In the genomic region with DNA sequence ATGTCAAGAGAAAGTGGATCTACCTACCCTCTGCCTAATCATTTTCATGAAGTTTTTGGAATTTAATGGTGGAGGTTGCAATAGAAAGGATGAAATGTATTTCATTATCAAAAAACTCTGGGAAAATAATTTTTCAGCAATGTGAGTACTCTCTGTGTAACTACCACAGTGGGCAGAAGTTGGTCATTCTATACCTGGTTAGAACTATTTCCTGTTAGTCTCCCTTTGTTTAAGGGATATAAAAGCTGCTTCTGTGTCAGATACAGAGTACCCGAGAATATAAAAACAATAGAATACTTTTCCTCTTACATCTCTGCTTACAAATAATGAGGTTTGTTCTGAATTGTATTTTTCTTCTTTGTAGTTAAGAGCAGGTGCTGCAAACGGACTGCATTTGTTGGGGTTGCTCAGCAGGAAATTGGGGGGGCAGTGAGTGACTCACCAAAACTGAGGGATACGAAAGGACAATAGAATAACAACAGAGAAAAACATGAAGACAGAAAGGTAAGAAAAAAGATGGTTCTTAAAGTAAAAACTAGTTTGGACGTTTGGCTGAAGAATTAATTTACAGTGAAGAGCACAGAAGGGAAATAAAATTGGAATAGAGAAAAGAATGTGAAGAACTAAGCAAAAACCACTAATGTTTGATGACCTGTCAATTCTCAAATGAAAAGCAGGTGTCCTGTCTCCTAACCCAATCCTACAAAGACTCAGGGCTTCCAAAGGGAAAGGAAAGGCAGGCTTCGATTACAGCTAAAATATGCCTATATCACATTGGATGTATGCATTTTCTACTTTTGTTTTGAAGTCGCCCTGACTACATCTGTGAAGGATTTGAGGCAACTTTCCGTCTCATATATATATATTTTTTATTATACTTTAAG, we compare ENCODE assay signal across 15 cellular contexts.
A peak's percentile ranks its signal among the peaks of the same experiment; 100 is the strongest.
DNase-seq lines count a peak whose midpoint lies in the region; TF ChIP-seq lines count a peak whose summit lies in the region.
"Had no signal": no experiment of that assay in that cellular context is flagged by ENCODE, and none has a peak within 500 bp of the region (broad histone marks: within the 10 kb centered on the region; RNA-seq: fewer than 3 reads in every experiment).

No MANE protein-coding gene starts in this region.

- peaks cover 22 to 33% of the 10 kb centered on the region in 2 experiments for H3K4me1 ChIP-seq in SK-N-SH (ENCODE audit: control insufficient read depth in 1 of 2, insufficient read depth in 2 of 2, low read depth in 1 of 2, low read length in 1 of 2)
- peaks cover 31% of the 10 kb centered on the region for H3K4me1 ChIP-seq in smooth muscle cell (ENCODE audit: low read depth)

- no peak; the same call in 1 of the 2 replicates for TF ChIP-seq RAD21 in SK-N-SH (IDR thresholded peaks at IDR 0.05; ENCODE audit: low read length)

- H3K9me3 ChIP-seq in SK-N-SH (no peaks in the 10 kb centered on the region), smooth muscle cell (replicated peaks; ENCODE audit: low read depth) (no peaks in the 10 kb centered on the region)
- H3K9me3 ChIP-seq: mucosa of descending colon, tibial nerve had no signal

- peak overlapping the region; percentile 59 for H3K9ac ChIP-seq in SK-N-SH
- H3K9ac ChIP-seq in smooth muscle cell (ENCODE audit: low read depth), result no peak overlapping the region

- DNase-seq in NCI-H748 (lab: John Stamatoyannopoulos, UW; ENCODE audit: unreplicated experiment) (peak; percentile 12), NCI-H748 treated with DMSO at 0.1 percent for 48 hours (lab: John Stamatoyannopoulos, UW) (no peak), SK-N-SH (no peak), fibroblast of the aortic adventitia (ENCODE audit: low read depth) (peak; percentile 43), smooth muscle cell (lab: John Stamatoyannopoulos, UW; ENCODE audit: unreplicated experiment) (no peak), T-helper 9 cell (no peak), progenitor cell of endocrine pancreas (ENCODE audit: low spot score, unreplicated experiment) (no peak)
- no peak for DNase-seq in activated CD8-positive, alpha-beta memory T cell treated with anti-CD3 and anti-CD28 coated beads, Interleukin-2, amount 50 U/mL, for 4 hours
- DNase-seq: activated CD4-positive, alpha-beta T cell treated with anti-CD3 and anti-CD28 coated beads, Interleukin-2, amount 50 U/mL, for 48 hours; effector CD4-positive, alpha-beta T cell; mucosa of descending colon; T-helper 1 cell had no signal

- H3K4me2 ChIP-seq in SK-N-SH (peak overlapping the region; percentile 61), smooth muscle cell (peak overlapping the region; percentile 16)

- H3K27me3 Mint-ChIP-seq in progenitor cell of endocrine pancreas, result no peaks in the 10 kb centered on the region
- H3K27me3 Mint-ChIP-seq: activated naive CD4-positive, alpha-beta T cell treated with anti-CD3 and anti-CD28 coated beads, Interleukin-2, amount 50 U/mL, for 24 hours had no signal

- peak; percentile 37 to 84 for TF ChIP-seq EP300 in SK-N-SH (IDR thresholded peaks at IDR 0.05; ENCODE audit: borderline replicate concordance in 1 of 2, low read depth in 1 of 2, low read length in 1 of 2)

- CTCF ChIA-PET in SK-N-SH (lab: Yijun Ruan, JAX), result interaction anchor here (0.5 to 1.7 kb wide), 3 partner anchors 12 to 811 kb away, joined by 3 to 6 read pairs (median 4); no protein-coding TSS in a partner anchor

- H3F3A ChIP-seq in SK-N-SH (replicated peaks; ENCODE audit: insufficient read depth) (peaks cover 49% of the 10 kb centered on the region), smooth muscle cell (ENCODE audit: low read depth) (no peaks in the 10 kb centered on the region)

- H3K4me1 Mint-ChIP-seq in progenitor cell of endocrine pancreas (ENCODE audit: low read depth), result peaks cover 3% of the 10 kb centered on the region
- H3K4me1 Mint-ChIP-seq: activated naive CD4-positive, alpha-beta T cell treated with anti-CD3 and anti-CD28 coated beads, Interleukin-2, amount 50 U/mL, for 24 hours had no signal

- H3K9me3 Mint-ChIP-seq in progenitor cell of endocrine pancreas (ENCODE audit: low read depth), result no peaks in the 10 kb centered on the region
- H3K9me3 Mint-ChIP-seq: activated naive CD4-positive, alpha-beta T cell treated with anti-CD3 and anti-CD28 coated beads, Interleukin-2, amount 50 U/mL, for 24 hours had no signal

- WGBS in SK-N-SH (ENCODE audit: low lambda C conversion rate), result 11% methylated on average over 7 of the region's 7 CpGs
- WGBS in smooth muscle cell (ENCODE audit: low lambda C conversion rate), result 71% methylated on average over 7 of the region's 7 CpGs

- POLR2A ChIA-PET in SK-N-SH (lab: Yijun Ruan, JAX), result no interaction called here

- H3K4me3 ChIP-seq in SK-N-SH (ENCODE audit: low read depth in 2 of 2, low read length in 1 of 2) (peak overlapping the region in 1 of 2 experiments; percentile 2; a peak in 2 of 4 replicates), fibroblast of the aortic adventitia (ENCODE audit: low read depth, low read length) (no peak overlapping the region), smooth muscle cell (no peak overlapping the region)
- H3K4me3 ChIP-seq: mucosa of descending colon, tibial nerve had no signal

- H3K27ac ChIP-seq in SK-N-SH (ENCODE audit: low read depth in 2 of 2, low read length in 1 of 2) (peak overlapping the region; percentile 86 to 90), smooth muscle cell (ENCODE audit: low read depth) (no peak overlapping the region)
- H3K27ac ChIP-seq: HL-60, tibial nerve had no signal

- no peaks in the 10 kb centered on the region for H3K27me3 ChIP-seq in SK-N-SH (ENCODE audit: insufficient read depth)
- H3K27me3 ChIP-seq in smooth muscle cell (ENCODE audit: low read depth), result no peaks in the 10 kb centered on the region
- H3K27me3 ChIP-seq: tibial nerve had no signal

- H2AFZ ChIP-seq in SK-N-SH (ENCODE audit: low read depth), result peak overlapping the region; percentile 80; the same call in 1 of the 2 replicates
- H2AFZ ChIP-seq in smooth muscle cell (ENCODE audit: low read depth), result no peak overlapping the region

- H3K36me3 ChIP-seq in SK-N-SH (replicated peaks in 1 of 2; ENCODE audit: control insufficient read depth in 1 of 2, insufficient read depth in 2 of 2, low read length in 1 of 2) (no peaks in the 10 kb centered on the region), smooth muscle cell (ENCODE audit: low read depth) (no peaks in the 10 kb centered on the region)
- H3K36me3 ChIP-seq: tibial nerve had no signal

- H3K4me3 Mint-ChIP-seq in progenitor cell of endocrine pancreas (ENCODE audit: low read depth), result no peak overlapping the region
- H3K4me3 Mint-ChIP-seq: activated naive CD4-positive, alpha-beta T cell treated with anti-CD3 and anti-CD28 coated beads, Interleukin-2, amount 50 U/mL, for 24 hours had no signal

- no peak for TF ChIP-seq CTCF in SK-N-SH (IDR thresholded peaks at IDR 0.05)
- no peak for TF ChIP-seq CTCF in fibroblast of the aortic adventitia (IDR thresholded peaks at IDR 0.05; ENCODE audit: insufficient read depth, low read length)
- no peak for TF ChIP-seq CTCF in smooth muscle cell (IDR thresholded peaks at IDR 0.05; ENCODE audit: borderline replicate concordance, insufficient read depth, poor library complexity, severe bottlenecking)
- TF ChIP-seq CTCF in progenitor cell of endocrine pancreas (IDR thresholded peaks at IDR 0.05; ENCODE audit: unreplicated experiment), result no peak

- H3K36me3 Mint-ChIP-seq in progenitor cell of endocrine pancreas (ENCODE audit: insufficient read depth), result no peaks in the 10 kb centered on the region
- H3K36me3 Mint-ChIP-seq: activated naive CD4-positive, alpha-beta T cell treated with anti-CD3 and anti-CD28 coated beads, Interleukin-2, amount 50 U/mL, for 24 hours had no signal

- H3K79me2 ChIP-seq in SK-N-SH (ENCODE audit: insufficient read depth) (no peaks in the 10 kb centered on the region), smooth muscle cell (ENCODE audit: low read depth) (no peaks in the 10 kb centered on the region)

- H3K9me2 ChIP-seq in SK-N-SH, result no peaks in the 10 kb centered on the region

- no peaks in the 10 kb centered on the region for H4K20me1 ChIP-seq in SK-N-SH (ENCODE audit: insufficient read depth)
- no peaks in the 10 kb centered on the region for H4K20me1 ChIP-seq in smooth muscle cell (ENCODE audit: low read depth)

- no peak overlapping the region for H3K27ac Mint-ChIP-seq in progenitor cell of endocrine pancreas
- H3K27ac Mint-ChIP-seq: activated naive CD4-positive, alpha-beta T cell treated with anti-CD3 and anti-CD28 coated beads, Interleukin-2, amount 50 U/mL, for 24 hours had no signal

TF ChIP-seq in SK-N-SH, 30 proteins besides CTCF, POLR2A, EP300 and RAD21 (continues in another document):
- no peak for TF ChIP-seq CHD2 (IDR thresholded peaks at IDR 0.05; ENCODE audit: low read length, partially characterized antibody)
- peak; percentile 41 for TF ChIP-seq TEAD4 (IDR thresholded peaks at IDR 0.05; ENCODE audit: borderline replicate concordance, insufficient read depth)
- no peak; the same call in 1 of the 2 replicates for TF ChIP-seq TAF1 (IDR thresholded peaks at IDR 0.05; ENCODE audit: borderline replicate concordance, low read depth, low read length)
- peak; percentile 89; the same call in 1 of the 2 replicates for TF ChIP-seq FOSL2 (IDR thresholded peaks at IDR 0.05; ENCODE audit: borderline replicate concordance, low read depth)
- TF ChIP-seq ZBTB33 (IDR thresholded peaks at IDR 0.05; ENCODE audit: borderline replicate concordance, low read depth), result no peak
- TF ChIP-seq GATA2 (CRISPR knock-in tag; IDR thresholded peaks at IDR 0.05), result no peak
- TF ChIP-seq, protein P1, sequence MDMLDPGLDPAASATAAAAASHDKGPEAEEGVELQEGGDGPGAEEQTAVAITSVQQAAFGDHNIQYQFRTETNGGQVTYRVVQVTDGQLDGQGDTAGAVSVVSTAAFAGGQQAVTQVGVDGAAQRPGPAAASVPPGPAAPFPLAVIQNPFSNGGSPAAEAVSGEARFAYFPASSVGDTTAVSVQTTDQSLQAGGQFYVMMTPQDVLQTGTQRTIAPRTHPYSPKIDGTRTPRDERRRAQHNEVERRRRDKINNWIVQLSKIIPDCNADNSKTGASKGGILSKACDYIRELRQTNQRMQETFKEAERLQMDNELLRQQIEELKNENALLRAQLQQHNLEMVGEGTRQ (IDR thresholded peaks at IDR 0.05; ENCODE audit: borderline replicate concordance, low read depth, low read length), result no peak
- peak; percentile 87 for TF ChIP-seq JUND (IDR thresholded peaks at IDR 0.05)

Comparison
In these comparisons a context has a peak if more than half of its experiments do, and no peak if none do; other contexts are left out.
1. DNase-seq: peak in NCI-H748 (single experiment) and fibroblast of the aortic adventitia (single experiment); none in NCI-H748 treated with DMSO at 0.1 percent for 48 hours (single experiment), SK-N-SH (single experiment), smooth muscle cell (single experiment), activated CD8-positive, alpha-beta memory T cell treated with anti-CD3 and anti-CD28 coated beads, Interleukin-2, amount 50 U/mL, for 4 hours (single experiment), T-helper 9 cell (single experiment) and progenitor cell of endocrine pancreas (single experiment).